Comparison of ENCODE assay signal across 15 cellular contexts in genomic region chr2:8086796-8087479, GRCh38.
DNase-seq lines count a peak whose midpoint lies in the region; ATAC-seq, FAIRE-seq and TF ChIP-seq lines count a peak whose summit lies in the region.
"Had no signal": no experiment of that assay in that cellular context is flagged by ENCODE, and none has a peak within 500 bp of the region (broad histone marks: within the 10 kb centered on the region; RNA-seq: fewer than 3 reads in every experiment).

No MANE protein-coding gene starts in this region.

- no peak for ATAC-seq in GM21528 (IDR thresholded peaks at IDR 0.05; ENCODE audit: low FRiP score, unreplicated experiment)
- ATAC-seq: Panc1, right cardiac atrium had no signal

- no peak overlapping the region for H3K4me3 ChIP-seq in fibroblast of mammary gland (ENCODE audit: control insufficient read depth, low read depth, low read length)
- H3K4me3 ChIP-seq: hepatocyte had no signal

- peak; percentile 78 for FAIRE-seq in urothelium cell line (lab: Jason Lieb, UNC)
- FAIRE-seq: colon had no signal

- DNase-seq in DMS53 (lab: John Stamatoyannopoulos, UW) (peak; percentile 18), DMS53 treated with DMSO at 0.1 percent for 48 hours (lab: John Stamatoyannopoulos, UW; ENCODE audit: unreplicated experiment) (no peak), SW480 (ENCODE audit: low spot score) (peak; percentile 84), fibroblast of mammary gland (ENCODE audit: low read depth) (peak; percentile 99), urothelium cell line (ENCODE audit: low spot score) (peak; percentile 73), Kasumi-1 (lab: John Stamatoyannopoulos, UW) (no peak), globus pallidus (ENCODE audit: low spot score) (no peak)
- DNase-seq: activated B cell treated with CpG ODN at 0.5 μM for 24 hours; activated T-cell treated with anti-CD3 and anti-CD28 coated beads, Interleukin-2, amount 50 U/mL, for 48 hours; GDM1; right cardiac atrium had no signal

- no peak for TF ChIP-seq CTCF in fibroblast of mammary gland (conservative IDR thresholded peaks at IDR 0.05; ENCODE audit: control insufficient read depth, insufficient read depth, low read depth, low read length)

Comparison
In these comparisons a context has a peak if more than half of its experiments do, and no peak if none do; other contexts are left out.
1. DNase-seq: peak in DMS53 (single experiment), SW480 (single experiment), fibroblast of mammary gland (single experiment) and urothelium cell line (single experiment); none in DMS53 treated with DMSO at 0.1 percent for 48 hours (single experiment), Kasumi-1 (0 of 2) and globus pallidus (single experiment).